8 cellular contexts compared by ENCODE assay signal in the genomic region with DNA sequence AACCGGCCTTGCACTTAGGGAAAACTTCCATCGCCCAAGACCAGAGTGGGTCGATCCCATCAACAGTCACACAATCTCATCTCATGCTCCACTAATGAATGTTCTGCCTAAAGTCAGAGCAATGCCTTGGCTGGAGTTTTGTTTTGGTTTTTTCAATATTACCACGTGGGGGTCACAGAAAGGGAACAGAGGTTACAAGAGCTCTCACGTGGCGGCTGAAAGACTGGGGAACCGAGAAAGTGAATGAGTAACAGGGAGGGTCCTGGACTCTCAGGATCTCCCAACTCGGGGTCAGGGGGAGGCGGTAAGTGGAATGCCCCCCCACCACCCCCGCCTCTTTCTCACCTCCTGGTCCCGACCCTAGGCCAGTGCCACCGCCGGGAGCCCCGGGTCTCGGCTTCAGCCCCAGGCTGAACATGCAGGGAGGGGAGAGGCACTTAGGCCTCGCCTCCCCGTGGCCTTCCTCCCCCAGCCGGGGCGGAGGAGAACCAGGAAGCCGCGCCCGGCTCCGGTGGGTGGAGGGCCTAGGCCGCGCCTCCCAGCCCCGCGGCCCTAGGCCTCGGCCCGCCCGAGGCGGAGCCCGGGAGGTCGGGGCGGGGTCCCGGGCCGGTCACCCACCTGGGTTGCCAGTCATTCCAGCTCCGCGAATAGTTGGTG.
DNase-seq lines count a peak whose midpoint lies in the region; ATAC-seq and TF ChIP-seq lines count a peak whose summit lies in the region.
"Not testable (repeated sequence)": the region's sequence is repeated elsewhere in the genome, so short reads cannot be mapped to it uniquely, and the experiment has no call there.

No MANE protein-coding gene starts in this region.

- H3K27ac ChIP-seq in A673 (ENCODE audit: low read depth, low read length, poor library complexity, severe bottlenecking) (peak overlapping the region; percentile 77), gastrocnemius medialis (peak overlapping the region; percentile 87 to 99 (median 90))

- peak overlapping the region; percentile 88 for H3K27ac Mint-ChIP-seq in central memory CD8-positive, alpha-beta T cell (ENCODE audit: low read depth)

- H3K27me3 ChIP-seq in A673 (replicated peaks; ENCODE audit: insufficient read depth, low read depth, low read length, poor library complexity); gastrocnemius medialis: not testable (repeated sequence)

- H3K36me3 ChIP-seq in A673 (ENCODE audit: insufficient read depth, low read length, poor library complexity, severe bottlenecking); gastrocnemius medialis: not testable (repeated sequence)

- BruUV-seq in A673 (replicated peaks; lab: Mats Ljungman, UMichigan): not testable (repeated sequence)

- TF ChIP-seq POLR2A in gastrocnemius medialis (IDR thresholded peaks at IDR 0.05): not testable (repeated sequence)

- H3K9me3 ChIP-seq in A673 (ENCODE audit: low read depth, low read length, poor library complexity, severe bottlenecking); gastrocnemius medialis: not testable (repeated sequence)

- in situ Hi-C loops in gastrocnemius medialis (cut with MboI; ENCODE audit: low sequenced_read_pairs in 4 of 4): not testable (repeated sequence)

- H3K9me3 Mint-ChIP-seq in central memory CD8-positive, alpha-beta T cell: not testable (repeated sequence)

- not testable (repeated sequence) for TF ChIP-seq CTCF in A673 (conservative IDR thresholded peaks at IDR 0.05; ENCODE audit: low read depth, low read length); gastrocnemius medialis (IDR thresholded peaks at IDR 0.05 in 4 of 5, conservative IDR thresholded peaks at IDR 0.05 in 1 of 5)

- intact Hi-C loops in A673 (cut with micrococcal nuclease; ENCODE audit: unreplicated experiment); gastrocnemius medialis (cut with DNase I; ENCODE audit: low total_unique reads): not testable (repeated sequence)

- H3K36me3 Mint-ChIP-seq in central memory CD8-positive, alpha-beta T cell (ENCODE audit: insufficient read depth): peaks cover 12% of the 10 kb centered on the region

- ATAC-seq in GM19043 (IDR thresholded peaks at IDR 0.05; ENCODE audit: low read depth, unreplicated experiment) (peak; percentile 53), HG02973 (IDR thresholded peaks at IDR 0.05; ENCODE audit: unreplicated experiment) (peak; percentile 33), gastrocnemius medialis (peak; percentile 43 to 44)
- peak; percentile 69 to 74 for ATAC-seq in activated CD4-positive, CD25-positive, alpha-beta regulatory T cell treated with anti-CD3 and anti-CD28 coated beads, Interleukin-2, amount 50 U/mL, for 24 hours
- peak; percentile 72 for ATAC-seq in central memory CD8-positive, alpha-beta T cell (replicated peaks; ENCODE audit: extremely low read depth, poor library complexity, severe bottlenecking)

- CTCF ChIA-PET in A673 (lab: Charles Lee): not testable (repeated sequence)

- peaks cover 19% of the 10 kb centered on the region for H3K4me1 Mint-ChIP-seq in central memory CD8-positive, alpha-beta T cell

- POLR2A ChIA-PET in A673 (lab: Charles Lee; ENCODE audit: low non-redundant PET): interaction anchor here (0.7 kb wide), 1 partner anchor 53 kb away, joined by 6 read pairs; no protein-coding TSS in a partner anchor

- H3K4me3 ChIP-seq in A673 (ENCODE audit: low read depth, low read length, poor library complexity, severe bottlenecking) (peak overlapping the region; percentile 64), gastrocnemius medialis (peak overlapping the region; percentile 57 to 89 (median 66))

- peak overlapping the region; percentile 88 for H3K4me3 Mint-ChIP-seq in central memory CD8-positive, alpha-beta T cell

- not testable (repeated sequence) for H3K27me3 Mint-ChIP-seq in central memory CD8-positive, alpha-beta T cell

- not testable (repeated sequence) for H3K4me1 ChIP-seq in A673 (ENCODE audit: insufficient read depth, low read length, poor library complexity, severe bottlenecking)
- peaks cover 11 to 19% of the 10 kb centered on the region in 2 donors for H3K4me1 ChIP-seq in gastrocnemius medialis

- peak; percentile 28 for DNase-seq in A673 (ENCODE audit: low spot score)
- peak; percentile 0 for DNase-seq in NCI-H146 treated with DMSO at 0.1 percent for 48 hours (lab: John Stamatoyannopoulos, UW; ENCODE audit: unreplicated experiment)
- DNase-seq in central memory CD8-positive, alpha-beta T cell (ENCODE audit: low spot score in 2 of 2): not testable (repeated sequence)
- peak; percentile 54 for DNase-seq in islet precursor cell
- DNase-seq in gastrocnemius medialis: peak; percentile 38 to 52
